3 cellular contexts compared by ENCODE assay signal in genomic region chr12:17370-18340, GRCh38. TPM values are rescaled to one million over a fixed set of nuclear protein-coding genes. Genes with fewer than 3 reads are reported as not detected.
"Had no signal": no experiment of that assay in that cellular context is flagged by ENCODE, and none has a peak within 500 bp of the region (broad histone marks: within the 10 kb centered on the region; RNA-seq: fewer than 3 reads in every experiment).

No MANE protein-coding gene starts in this region.

RNA-seq across cellular contexts. Expression of gene IQSEC3, which starts 48.9 kb away (rescaled TPM):
- total RNA-seq: chondrocyte, myocyte had no signal
- polyA plus RNA-seq: keratinocyte had no signal
